In genomic region chrX:48002929-48003328, GRCh38 we compare ENCODE assay signal across 9 cellular contexts. TPM values are rescaled to one million over a fixed set of nuclear protein-coding genes. Genes with fewer than 3 reads are reported as not detected.
DNase-seq lines count a peak whose midpoint lies in the region; ATAC-seq and TF ChIP-seq lines count a peak whose summit lies in the region.
"Had no signal": no experiment of that assay in that cellular context is flagged by ENCODE, and none has a peak within 500 bp of the region (broad histone marks: within the 10 kb centered on the region; RNA-seq: fewer than 3 reads in every experiment).

No MANE protein-coding gene starts in this region.

- no peak overlapping the region for H2BK15ac ChIP-seq in mesendoderm (replicated peaks; ENCODE audit: low read depth)

- H3K79me1 ChIP-seq in mesendoderm (ENCODE audit: low read length): no peaks in the 10 kb centered on the region

- no peak overlapping the region for H2BK5ac ChIP-seq in mesendoderm (ENCODE audit: low read length)

- no peaks in the 10 kb centered on the region for H3K36me3 ChIP-seq in mesendoderm (ENCODE audit: control insufficient read depth, insufficient read depth, low read length)

- ATAC-seq in activated B cell treated with CpG ODN at 0.5 μM for 24 hours (ENCODE audit: low read depth) (no peak), right cardiac atrium (no peak)
- no peak for ATAC-seq in stimulated activated memory B cell treated with anti-CD40 and anti-IgM and Interleukin-4, amounts not matched to agents 10 μg/mL and 1 μg/mL and 100 μg/mL, for 72 hours
- ATAC-seq in stimulated activated naive B cell treated with anti-CD40 and anti-IgM and Interleukin-4, amounts not matched to agents 10 μg/mL and 1 μg/mL and 100 μg/mL, for 72 hours (replicated peaks): no peak

- no peak for TF ChIP-seq CTCF in HFFc6 (IDR thresholded peaks at IDR 0.05)
- no peak for TF ChIP-seq CTCF in activated B cell treated with CpG ODN at 0.5 μM for 24 hours (IDR thresholded peaks at IDR 0.05)

- no peaks in the 10 kb centered on the region for H3K4me1 ChIP-seq in right cardiac atrium (ENCODE audit: control insufficient read depth, insufficient read depth, low read length)
- no peaks in the 10 kb centered on the region for H3K4me1 ChIP-seq in mesendoderm (ENCODE audit: control insufficient read depth, low read depth, low read length)

- peaks cover 12% of the 10 kb centered on the region for H3K36me3 Mint-ChIP-seq in HFFc6 (ENCODE audit: low read depth)
- peaks cover 29% of the 10 kb centered on the region for H3K36me3 Mint-ChIP-seq in activated B cell treated with CpG ODN at 0.5 μM for 24 hours (ENCODE audit: low read depth)
- peaks cover 16% of the 10 kb centered on the region for H3K36me3 Mint-ChIP-seq in stimulated activated memory B cell treated with anti-CD40 and anti-IgM and Interleukin-4, amounts not matched to agents 10 μg/mL and 1 μg/mL and 100 μg/mL, for 72 hours
- H3K36me3 Mint-ChIP-seq in stimulated activated naive B cell treated with anti-CD40 and anti-IgM and Interleukin-4, amounts not matched to agents 10 μg/mL and 1 μg/mL and 100 μg/mL, for 72 hours: peaks cover 10 to 15% of the 10 kb centered on the region in 2 donors

- POLR2A ChIA-PET in activated B cell treated with CpG ODN at 0.5 μM for 24 hours (lab: Charles Lee): no interaction called here

- H3K9me3 ChIP-seq in right cardiac atrium (ENCODE audit: control insufficient read depth, low read length): no peaks in the 10 kb centered on the region

- H3K4me3 ChIP-seq in right cardiac atrium (ENCODE audit: low read length): peak overlapping the region; percentile 64
- no peak overlapping the region for H3K4me3 ChIP-seq in mesendoderm (ENCODE audit: low read length)

- H3K27me3 Mint-ChIP-seq in HFFc6 (ENCODE audit: insufficient read depth) (peaks cover 8% of the 10 kb centered on the region), activated B cell treated with CpG ODN at 0.5 μM for 24 hours (no peaks in the 10 kb centered on the region)
- no peaks in the 10 kb centered on the region for H3K27me3 Mint-ChIP-seq in stimulated activated memory B cell treated with anti-CD40 and anti-IgM and Interleukin-4, amounts not matched to agents 10 μg/mL and 1 μg/mL and 100 μg/mL, for 72 hours
- no peaks in the 10 kb centered on the region for H3K27me3 Mint-ChIP-seq in stimulated activated naive B cell treated with anti-CD40 and anti-IgM and Interleukin-4, amounts not matched to agents 10 μg/mL and 1 μg/mL and 100 μg/mL, for 72 hours

- H3K4me2 ChIP-seq in mesendoderm (ENCODE audit: low read length): no peak overlapping the region

- WGBS in right cardiac atrium: 56% methylated on average over 7 of the region's 7 CpGs
- WGBS in mesendoderm (ENCODE audit: extremely low coverage, insufficient coverage, low lambda C conversion rate): no CpG with 5 or more reads among the region's 7 CpGs

- DNase-seq in HFFc6 (no peak), activated B cell treated with CpG ODN at 0.5 μM for 24 hours (no peak), right cardiac atrium (no peak), mesendoderm (no peak)
- no peak for DNase-seq in stimulated activated naive B cell treated with anti-CD40 and anti-IgM and Interleukin-4, amounts not matched to agents 10 μg/mL and 1 μg/mL and 100 μg/mL, for 72 hours
- no peak for DNase-seq in activated CD4-positive, alpha-beta T cell treated with anti-CD3 and anti-CD28 coated beads for 4 hours

- no peak overlapping the region for H4K5ac ChIP-seq in mesendoderm (ENCODE audit: low read length)

- H3K79me2 ChIP-seq in mesendoderm (ENCODE audit: control insufficient read depth, insufficient read depth, low read length): no peaks in the 10 kb centered on the region

- H3K4ac ChIP-seq in mesendoderm (ENCODE audit: low read depth, low read length): no peak overlapping the region

- H4K8ac ChIP-seq in mesendoderm (ENCODE audit: low read depth, low read length): no peak overlapping the region

- H3K27ac Mint-ChIP-seq in HFFc6 (no peak overlapping the region), activated B cell treated with CpG ODN at 0.5 μM for 24 hours (peak overlapping the region; percentile 98)
- peak overlapping the region; percentile 100 for H3K27ac Mint-ChIP-seq in stimulated activated memory B cell treated with anti-CD40 and anti-IgM and Interleukin-4, amounts not matched to agents 10 μg/mL and 1 μg/mL and 100 μg/mL, for 72 hours
- no peak overlapping the region for H3K27ac Mint-ChIP-seq in stimulated activated naive B cell treated with anti-CD40 and anti-IgM and Interleukin-4, amounts not matched to agents 10 μg/mL and 1 μg/mL and 100 μg/mL, for 72 hours

- H2AK5ac ChIP-seq in mesendoderm (ENCODE audit: low read length): no peak overlapping the region

- no peak overlapping the region for H3K23ac ChIP-seq in mesendoderm (ENCODE audit: low read length)

- no peak overlapping the region for H3K27ac ChIP-seq in right cardiac atrium (ENCODE audit: low read length)
- H3K27ac ChIP-seq in mesendoderm (ENCODE audit: low read depth, low read length): no peak overlapping the region

- no peaks in the 10 kb centered on the region for H3K9me3 Mint-ChIP-seq in HFFc6
- H3K9me3 Mint-ChIP-seq in activated B cell treated with CpG ODN at 0.5 μM for 24 hours: no peaks in the 10 kb centered on the region
- no peaks in the 10 kb centered on the region for H3K9me3 Mint-ChIP-seq in stimulated activated memory B cell treated with anti-CD40 and anti-IgM and Interleukin-4, amounts not matched to agents 10 μg/mL and 1 μg/mL and 100 μg/mL, for 72 hours
- peaks cover 0 to 4% of the 10 kb centered on the region in 2 donors for H3K9me3 Mint-ChIP-seq in stimulated activated naive B cell treated with anti-CD40 and anti-IgM and Interleukin-4, amounts not matched to agents 10 μg/mL and 1 μg/mL and 100 μg/mL, for 72 hours

- H3K9ac ChIP-seq in mesendoderm (ENCODE audit: low read length): no peak overlapping the region

- intact Hi-C loops in activated B cell treated with CpG ODN at 0.5 μM for 24 hours (cut with micrococcal nuclease): no loop called here
- intact Hi-C loops in right cardiac atrium (cut with DNase I): no loop called here

- peak overlapping the region; percentile 95 for H3K4me3 Mint-ChIP-seq in HFFc6
- peak overlapping the region; percentile 46 for H3K4me3 Mint-ChIP-seq in activated B cell treated with CpG ODN at 0.5 μM for 24 hours
- H3K4me3 Mint-ChIP-seq in stimulated activated memory B cell treated with anti-CD40 and anti-IgM and Interleukin-4, amounts not matched to agents 10 μg/mL and 1 μg/mL and 100 μg/mL, for 72 hours: no peak overlapping the region
- peak overlapping the region in 1 of 2 donors; percentile 96 for H3K4me3 Mint-ChIP-seq in stimulated activated naive B cell treated with anti-CD40 and anti-IgM and Interleukin-4, amounts not matched to agents 10 μg/mL and 1 μg/mL and 100 μg/mL, for 72 hours

- H3K27me3 ChIP-seq in right cardiac atrium (ENCODE audit: control insufficient read depth, insufficient read depth) (no peaks in the 10 kb centered on the region), mesendoderm (ENCODE audit: insufficient read depth, low read length, poor library complexity) (no peaks in the 10 kb centered on the region)

- H3K4me1 Mint-ChIP-seq in HFFc6 (ENCODE audit: low read depth) (peaks cover 14% of the 10 kb centered on the region), activated B cell treated with CpG ODN at 0.5 μM for 24 hours (peaks cover 22% of the 10 kb centered on the region)
- H3K4me1 Mint-ChIP-seq in stimulated activated memory B cell treated with anti-CD40 and anti-IgM and Interleukin-4, amounts not matched to agents 10 μg/mL and 1 μg/mL and 100 μg/mL, for 72 hours: peaks cover 17% of the 10 kb centered on the region
- peaks cover 11 to 15% of the 10 kb centered on the region in 2 donors for H3K4me1 Mint-ChIP-seq in stimulated activated naive B cell treated with anti-CD40 and anti-IgM and Interleukin-4, amounts not matched to agents 10 μg/mL and 1 μg/mL and 100 μg/mL, for 72 hours

- H3K56ac ChIP-seq in mesendoderm (ENCODE audit: low read length): no peak overlapping the region

- no peak overlapping the region for H2BK120ac ChIP-seq in mesendoderm (ENCODE audit: low read depth, low read length)

- CTCF ChIA-PET in activated B cell treated with CpG ODN at 0.5 μM for 24 hours (lab: Charles Lee): no interaction called here

- H3K18ac ChIP-seq in mesendoderm (ENCODE audit: low read length): no peak overlapping the region

RNA-seq across cellular contexts. Expression of gene ZNF182, which starts 0.9 kb away (rescaled TPM):
- 1 to 10 TPM; 2.0 to 2.7 (median 2.5) TPM for total RNA-seq in HFFc6 (2021; fragmentation: NEBNext Ultra II Directional; extraction: Animal tissue kit (Norgen Biotek cat#: 25700))
- 8.4 and 10.0 TPM in 2 replicates for total RNA-seq in activated B cell treated with CpG ODN at 0.5 μM for 24 hours
- total RNA-seq in right cardiac atrium: 1 to 10 TPM; 2.7 to 4.4 (median 3.6) TPM
- 1.9 TPM for polyA plus RNA-seq in right cardiac atrium
- polyA plus RNA-seq in mesendoderm (2013, experiment 1 of 2): 2.2 TPM
- 2.3 TPM for polyA plus RNA-seq in mesendoderm (2013, experiment 2 of 2)

RNA-seq across cellular contexts. Expression of gene SPACA5, which starts 3.9 kb away (rescaled TPM):
- not detected for total RNA-seq in HFFc6 (2021; fragmentation: NEBNext Ultra II Directional; extraction: Animal tissue kit (Norgen Biotek cat#: 25700))
- total RNA-seq in activated B cell treated with CpG ODN at 0.5 μM for 24 hours (not detected in 2 replicates), right cardiac atrium (not detected)
- polyA plus RNA-seq in right cardiac atrium: not detected
- not detected for polyA plus RNA-seq in mesendoderm (2013, experiment 1 of 2)
- not detected for polyA plus RNA-seq in mesendoderm (2013, experiment 2 of 2)
- total RNA-seq: esophagus mucosa, HT1080 had no signal

Comparison
In these comparisons a context has a peak if more than half of its experiments do, and no peak if none do; other contexts are left out.
1. H3K27ac Mint-ChIP-seq: peak in activated B cell treated with CpG ODN at 0.5 μM for 24 hours (single experiment) and stimulated activated memory B cell treated with anti-CD40 and anti-IgM and Interleukin-4, amounts not matched to agents 10 μg/mL and 1 μg/mL and 100 μg/mL, for 72 hours (single experiment); none in HFFc6 (single experiment) and stimulated activated naive B cell treated with anti-CD40 and anti-IgM and Interleukin-4, amounts not matched to agents 10 μg/mL and 1 μg/mL and 100 μg/mL, for 72 hours (single experiment).